Comparison of ENCODE assay signal across 18 cellular contexts in the genomic region with DNA sequence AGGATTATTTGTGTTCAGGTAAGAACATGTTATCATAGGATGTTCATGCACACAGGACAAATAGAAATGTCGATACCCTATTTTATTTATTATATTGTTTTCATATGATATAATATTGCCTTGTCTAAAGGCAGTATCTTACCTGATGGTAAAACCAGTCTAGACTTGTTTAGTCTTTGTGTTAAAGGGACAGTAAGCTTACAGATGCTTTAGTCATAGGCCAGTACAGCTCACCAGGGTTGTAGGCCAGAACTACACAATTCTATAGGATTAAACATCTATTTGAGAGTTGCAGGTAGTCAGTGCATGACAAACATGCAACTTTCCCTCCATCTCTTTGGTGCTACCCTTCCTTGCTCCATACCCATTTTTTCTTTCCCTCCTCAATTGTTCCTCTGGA.
"Had no signal": no experiment of that assay in that cellular context is flagged by ENCODE, and none has a peak within 500 bp of the region (broad histone marks: within the 10 kb centered on the region; RNA-seq: fewer than 3 reads in every experiment).

No MANE protein-coding gene starts in this region.

- H3K27me3 ChIP-seq: colonic mucosa, gastrocnemius medialis, heart right ventricle, right atrium auricular region had no signal

- ATAC-seq: activated CD4-positive, alpha-beta T cell treated with anti-CD3 and anti-CD28 coated beads for 36 hours; activated T-cell treated with anti-CD3 and anti-CD28 coated beads, Interleukin-2, amount 50 U/mL, for 4 hours; gastrocnemius medialis; lower lobe of right lung; T-helper 17 cell had no signal

- DNase-seq: activated CD4-positive, alpha-beta memory T cell treated with anti-CD3 and anti-CD28 coated beads, Interleukin-2, amount 10 ng/mL, durations not matched to agents 7 days and 5 days; activated CD4-positive, alpha-beta T cell treated with anti-CD3 and anti-CD28 coated beads for 36 hours; activated effector memory CD4-positive, alpha-beta T cell treated with Interleukin-2 at 50 U/mL for 16 hours; activated naive CD4-positive, alpha-beta T cell treated with anti-CD3 and anti-CD28 coated beads, Interleukin-2, amount 50 U/mL, for 16 hours; activated T-cell treated with anti-CD3 and anti-CD28 coated beads, Interleukin-2, amount 50 U/mL, for 4 hours; central memory CD4-positive, alpha-beta T cell; colonic mucosa; effector CD4-positive, alpha-beta T cell; gastrocnemius medialis; lower lobe of right lung; stimulated activated CD4-positive, alpha-beta T cell treated with anti-CD3 and anti-CD28 coated beads, Interleukin-15, amount 100 ng/mL, for 24 hours; stimulated activated CD4-positive, alpha-beta T cell treated with anti-CD3 and anti-CD28 coated beads, Interleukin-4, amount 100 ng/mL, for 1 hour; stimulated activated naive CD4-positive, alpha-beta T cell; T-helper 17 cell had no signal

- H3K4me3 ChIP-seq: colonic mucosa, gastrocnemius medialis, heart right ventricle, lower lobe of right lung, right atrium auricular region, skin epidermis had no signal

- H3K4me1 ChIP-seq: colonic mucosa, gastrocnemius medialis, lower lobe of right lung had no signal

- H3K9me3 ChIP-seq: colonic mucosa, gastrocnemius medialis, heart right ventricle, lower lobe of right lung, right atrium auricular region had no signal

- H3K27ac ChIP-seq: colonic mucosa, gastrocnemius medialis, lower lobe of right lung, skin epidermis, WERI-Rb-1 had no signal

- H3K36me3 ChIP-seq: colonic mucosa, gastrocnemius medialis, heart right ventricle, lower lobe of right lung, right atrium auricular region, WERI-Rb-1 had no signal
